ENCODE assay signal across 13 cellular contexts in genomic region chr11:12678092-12678491, GRCh38. TPM values are rescaled to one million over a fixed set of nuclear protein-coding genes. Genes with fewer than 3 reads are reported as not detected.
DNase-seq lines count a peak whose midpoint lies in the region; ATAC-seq and TF ChIP-seq lines count a peak whose summit lies in the region.
"Had no signal": no experiment of that assay in that cellular context is flagged by ENCODE, and none has a peak within 500 bp of the region (broad histone marks: within the 10 kb centered on the region; RNA-seq: fewer than 3 reads in every experiment).

No MANE protein-coding gene starts in this region.

- H3K4me3 Mint-ChIP-seq in GM23338 = peak overlapping the region; percentile 97; the same call in 2 of the 3 replicates
- H3K4me3 Mint-ChIP-seq: activated T-cell treated with anti-CD3 and anti-CD28 coated beads, Interleukin-2, amount 50 U/mL, for 24 hours; memory B cell had no signal

- TF ChIP-seq EP300 in sigmoid colon (IDR thresholded peaks at IDR 0.05) = no peak

- peaks cover 7% of the 10 kb centered on the region; the same call in 2 of the 3 replicates for H3K36me3 Mint-ChIP-seq in GM23338 (ENCODE audit: low read depth)

- H3K27ac Mint-ChIP-seq in GM23338 = no peak overlapping the region
- H3K27ac Mint-ChIP-seq: activated T-cell treated with anti-CD3 and anti-CD28 coated beads, Interleukin-2, amount 50 U/mL, for 24 hours; memory B cell had no signal

- H3K4me1 ChIP-seq in GM23338 (ENCODE audit: insufficient read depth) = peaks cover 57% of the 10 kb centered on the region
- peaks cover 41% of the 10 kb centered on the region for H3K4me1 ChIP-seq in adipocyte (ENCODE audit: control insufficient read depth, insufficient read depth, low read length)
- peaks cover 59% of the 10 kb centered on the region for H3K4me1 ChIP-seq in iPS-18a (ENCODE audit: control insufficient read depth, low read depth, low read length)
- peaks cover 0 to 63% (median 48%) of the 10 kb centered on the region in 4 donors for H3K4me1 ChIP-seq in sigmoid colon

- H3K9me3 Mint-ChIP-seq in GM23338 = no peaks in the 10 kb centered on the region
- H3K9me3 Mint-ChIP-seq: activated T-cell treated with anti-CD3 and anti-CD28 coated beads, Interleukin-2, amount 50 U/mL, for 24 hours; memory B cell had no signal

- H3K4me1 Mint-ChIP-seq in GM23338 = peaks cover 69% of the 10 kb centered on the region
- H3K4me1 Mint-ChIP-seq: memory B cell had no signal

- H4K20me1 ChIP-seq in GM23338 (replicated peaks; ENCODE audit: insufficient read depth) = peaks cover 29% of the 10 kb centered on the region

- H3K27me3 Mint-ChIP-seq in GM23338 (ENCODE audit: insufficient read depth, low read depth, poor library complexity) = peaks cover 13% of the 10 kb centered on the region

- TF ChIP-seq CTCF in GM23338 (conservative IDR thresholded peaks at IDR 0.05; ENCODE audit: low read depth in 2 of 2) (no peak), sigmoid colon (IDR thresholded peaks at IDR 0.05) (no peak)

- H3K36me3 ChIP-seq in GM23338 (ENCODE audit: insufficient read depth) (no peaks in the 10 kb centered on the region), adipocyte (ENCODE audit: control insufficient read depth, insufficient read depth, low read length, severe bottlenecking) (peaks cover 3% of the 10 kb centered on the region), iPS-18a (ENCODE audit: control insufficient read depth, low read depth, low read length) (no peaks in the 10 kb centered on the region), sigmoid colon (no peaks in the 10 kb centered on the region)
- H3K36me3 ChIP-seq: gastroesophageal sphincter had no signal

- H3K9me2 ChIP-seq in GM23338 (ENCODE audit: insufficient read depth) = no peaks in the 10 kb centered on the region

- peak overlapping the region; percentile 90 for H3K9ac ChIP-seq in adipocyte (ENCODE audit: low read length)
- H3K9ac ChIP-seq in iPS-18a (ENCODE audit: low read length) = no peak overlapping the region

- peak overlapping the region; percentile 82 for H3K4me2 ChIP-seq in GM23338

- TF ChIP-seq POLR2A in sigmoid colon (IDR thresholded peaks at IDR 0.05) = no peak

- no peaks in the 10 kb centered on the region for H3F3A ChIP-seq in GM23338 (replicated peaks; ENCODE audit: low read depth)

- H3K27ac ChIP-seq in GM23338 (ENCODE audit: low read depth) = no peak overlapping the region
- H3K27ac ChIP-seq in iPS-18a (ENCODE audit: low read length) = no peak overlapping the region
- H3K27ac ChIP-seq in sigmoid colon = peak overlapping the region; percentile 98 to 99 (median 99)

- H3K4me3 ChIP-seq in GM23338 = peak overlapping the region; percentile 88; the same call in 1 of the 2 replicates
- H3K4me3 ChIP-seq in adipocyte (ENCODE audit: low read length) = peak overlapping the region; percentile 84
- peak overlapping the region; percentile 85 for H3K4me3 ChIP-seq in iPS-18a (ENCODE audit: low read length)
- H3K4me3 ChIP-seq in sigmoid colon = peak overlapping the region in 3 of 4 donors; percentile 62 to 92 (median 87)

- no peak overlapping the region for H2AFZ ChIP-seq in GM23338

- 49 to 65% methylated on average over 3 of the region's 3 CpGs for WGBS in sigmoid colon, 2 donors

- H3K9me3 ChIP-seq in adipocyte (ENCODE audit: control insufficient read depth, low read length) (no peaks in the 10 kb centered on the region), iPS-18a (ENCODE audit: control insufficient read depth, low read depth, low read length) (no peaks in the 10 kb centered on the region), sigmoid colon (no peaks in the 10 kb centered on the region)
- H3K9me3 ChIP-seq: gastroesophageal sphincter had no signal

- H3K79me2 ChIP-seq in GM23338 (replicated peaks; ENCODE audit: insufficient read depth) = peaks cover 67% of the 10 kb centered on the region

- ATAC-seq in GM23338 = no peak
- no peak for ATAC-seq in GM19328 (IDR thresholded peaks at IDR 0.05; ENCODE audit: unreplicated experiment)
- ATAC-seq in GM21717 (IDR thresholded peaks at IDR 0.05; ENCODE audit: unreplicated experiment) = no peak
- ATAC-seq: gastroesophageal sphincter had no signal

- intact Hi-C loops in sigmoid colon (cut with DNase I) = loop anchor here (5.0 kb wide), 1 partner anchor 134 kb away; no protein-coding TSS in a partner anchor

- H3K27me3 ChIP-seq in GM23338 (ENCODE audit: insufficient read depth) (peaks cover 10% of the 10 kb centered on the region; the same call in 1 of the 2 replicates), adipocyte (replicated peaks; ENCODE audit: control insufficient read depth, insufficient read depth, low read length) (no peaks in the 10 kb centered on the region), iPS-18a (ENCODE audit: control insufficient read depth, insufficient read depth, low read length) (peaks cover 11% of the 10 kb centered on the region), sigmoid colon (no peaks in the 10 kb centered on the region)
- H3K27me3 ChIP-seq: gastroesophageal sphincter had no signal

- DNase-seq in GM23338 (ENCODE audit: low spot score) (no peak), adipocyte (ENCODE audit: low read depth) (peak; percentile 39), sigmoid colon (no peak), NCI-H2196 treated with DMSO at 0.1 percent for 48 hours (lab: John Stamatoyannopoulos, UW; ENCODE audit: unreplicated experiment) (no peak), AG08395 (ENCODE audit: low spot score) (no peak)
- DNase-seq: activated T-cell treated with anti-CD3 and anti-CD28 coated beads, Interleukin-2, amount 50 U/mL, for 24 hours; NCI-H187 treated with DMSO at 0.1 percent for 48 hours; stimulated activated naive CD4-positive, alpha-beta T cell treated with Interleukin-2 at 50 U/mL for 16 hours had no signal

TF ChIP-seq in GM23338, 12 proteins besides CTCF, POLR2A, EP300 and RAD21 (continues in another document):
- TF ChIP-seq, protein P1, sequence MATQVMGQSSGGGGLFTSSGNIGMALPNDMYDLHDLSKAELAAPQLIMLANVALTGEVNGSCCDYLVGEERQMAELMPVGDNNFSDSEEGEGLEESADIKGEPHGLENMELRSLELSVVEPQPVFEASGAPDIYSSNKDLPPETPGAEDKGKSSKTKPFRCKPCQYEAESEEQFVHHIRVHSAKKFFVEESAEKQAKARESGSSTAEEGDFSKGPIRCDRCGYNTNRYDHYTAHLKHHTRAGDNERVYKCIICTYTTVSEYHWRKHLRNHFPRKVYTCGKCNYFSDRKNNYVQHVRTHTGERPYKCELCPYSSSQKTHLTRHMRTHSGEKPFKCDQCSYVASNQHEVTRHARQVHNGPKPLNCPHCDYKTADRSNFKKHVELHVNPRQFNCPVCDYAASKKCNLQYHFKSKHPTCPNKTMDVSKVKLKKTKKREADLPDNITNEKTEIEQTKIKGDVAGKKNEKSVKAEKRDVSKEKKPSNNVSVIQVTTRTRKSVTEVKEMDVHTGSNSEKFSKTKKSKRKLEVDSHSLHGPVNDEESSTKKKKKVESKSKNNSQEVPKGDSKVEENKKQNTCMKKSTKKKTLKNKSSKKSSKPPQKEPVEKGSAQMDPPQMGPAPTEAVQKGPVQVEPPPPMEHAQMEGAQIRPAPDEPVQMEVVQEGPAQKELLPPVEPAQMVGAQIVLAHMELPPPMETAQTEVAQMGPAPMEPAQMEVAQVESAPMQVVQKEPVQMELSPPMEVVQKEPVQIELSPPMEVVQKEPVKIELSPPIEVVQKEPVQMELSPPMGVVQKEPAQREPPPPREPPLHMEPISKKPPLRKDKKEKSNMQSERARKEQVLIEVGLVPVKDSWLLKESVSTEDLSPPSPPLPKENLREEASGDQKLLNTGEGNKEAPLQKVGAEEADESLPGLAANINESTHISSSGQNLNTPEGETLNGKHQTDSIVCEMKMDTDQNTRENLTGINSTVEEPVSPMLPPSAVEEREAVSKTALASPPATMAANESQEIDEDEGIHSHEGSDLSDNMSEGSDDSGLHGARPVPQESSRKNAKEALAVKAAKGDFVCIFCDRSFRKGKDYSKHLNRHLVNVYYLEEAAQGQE (IDR thresholded peaks at IDR 0.05; ENCODE audit: unreplicated experiment) = no peak
- no peak for TF ChIP-seq EZH2 (IDR thresholded peaks at IDR 0.05; ENCODE audit: low read depth, unreplicated experiment)
- TF ChIP-seq ZNF331 (CRISPR knock-in tag; IDR thresholded peaks at IDR 0.05; ENCODE audit: low read depth) = no peak
- TF ChIP-seq POLR2AphosphoS5 (IDR thresholded peaks at IDR 0.05; ENCODE audit: low read depth) = no peak
- no peak for TF ChIP-seq NANOG (IDR thresholded peaks at IDR 0.05; ENCODE audit: borderline replicate concordance)

RNA-seq across cellular contexts. Expression of gene TEAD1, which starts 3.9 kb away (rescaled TPM):
- 102 and 103 TPM in 2 replicates for total RNA-seq in GM23338 (2014; rRNA removed; shearing (Covaris generic))
- polyA plus RNA-seq in GM23338 (2016; fragmentation: Nextera tagmentation; extraction: Ambion mirVana) (24.5 and 28.4 TPM in 2 replicates), sigmoid colon (10 to 100 TPM in 1 of 3 donors, 1 to 10 TPM in 2; 3.2 to 14.0 (median 4.2) TPM)
- 100 to 1,000 TPM; 155 to 200 (median 186) TPM for total RNA-seq in sigmoid colon

Comparison
In these comparisons a context has a peak if more than half of its experiments do, and no peak if none do; other contexts are left out.
1. H3K27ac ChIP-seq: peak in sigmoid colon (4 of 4); none in GM23338 (single experiment) and iPS-18a (single experiment).
2. Peak in every context shown above with its lines, with median percentiles within 50 percentile points of each other: H3K4me3 ChIP-seq.